9 cellular contexts compared by ENCODE assay signal in the genomic region with DNA sequence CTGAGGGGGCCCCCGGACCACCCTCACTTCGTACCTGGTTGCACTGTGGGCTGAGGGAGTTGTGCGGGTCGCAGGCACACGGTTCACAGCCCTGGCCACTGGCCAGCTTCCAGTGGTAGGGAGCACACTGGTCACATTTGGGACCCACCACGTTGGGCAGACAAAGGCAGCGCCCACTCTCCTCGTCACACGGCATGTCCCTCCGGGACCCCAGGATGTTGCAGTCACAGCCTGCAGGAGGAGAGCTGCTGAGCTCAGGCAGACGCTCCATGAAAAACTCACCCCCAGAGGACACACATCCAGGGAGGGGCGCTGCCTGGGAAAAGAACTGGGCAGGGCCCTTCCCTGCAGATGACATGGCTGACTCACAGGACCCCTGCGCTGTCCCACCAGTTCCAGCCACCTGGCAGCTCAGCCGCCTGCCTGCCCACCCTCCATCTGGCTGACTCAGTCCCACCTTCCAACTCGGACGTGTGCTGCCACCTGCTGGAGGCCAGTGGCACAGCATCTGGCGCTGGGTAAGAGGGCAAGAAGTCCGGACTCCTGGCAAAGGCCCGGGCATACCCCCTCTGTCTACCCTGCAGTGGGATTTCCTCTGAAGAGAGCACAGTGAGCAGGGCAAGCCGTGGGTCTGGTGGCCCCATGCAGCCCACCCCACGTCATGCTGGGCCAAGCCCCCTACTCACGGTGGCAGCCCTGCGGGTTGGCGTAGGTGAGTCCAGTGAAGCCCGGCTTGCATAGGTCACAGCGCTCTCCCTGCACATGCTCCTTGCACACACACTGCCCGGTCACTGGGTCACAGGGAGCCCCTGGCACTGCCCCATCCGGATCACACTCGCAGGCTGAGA. TPM values are rescaled to one million over a fixed set of nuclear protein-coding genes. Genes with fewer than 3 reads are reported as not detected.
DNase-seq lines count a peak whose midpoint lies in the region; ATAC-seq, FAIRE-seq and TF ChIP-seq lines count a peak whose summit lies in the region.
"Had no signal": no experiment of that assay in that cellular context is flagged by ENCODE, and none has a peak within 500 bp of the region (broad histone marks: within the 10 kb centered on the region; RNA-seq: fewer than 3 reads in every experiment).

No MANE protein-coding gene starts in this region.

- H3K9me3 ChIP-seq in PC-9 (ENCODE audit: insufficient read depth, low read depth) (no peaks in the 10 kb centered on the region), fibroblast of lung (ENCODE audit: control insufficient read depth, insufficient read depth, low read depth, low read length) (no peaks in the 10 kb centered on the region), neural cell (ENCODE audit: low read length) (no peaks in the 10 kb centered on the region)

- H3K9ac ChIP-seq in fibroblast of lung (ENCODE audit: insufficient read depth, low read length) (no peak overlapping the region), neural cell (ENCODE audit: low read length) (no peak overlapping the region)

- ATAC-seq in GM21447 (IDR thresholded peaks at IDR 0.05; ENCODE audit: unreplicated experiment): peak; percentile 76
- ATAC-seq in stimulated activated naive CD8-positive, alpha-beta T cell treated with anti-CD3 and anti-CD28 coated beads, Interleukin-15, amount 100 ng/mL, for 72 hours: peak; percentile 80

- no peak for TF ChIP-seq EP300 in Ishikawa (IDR thresholded peaks at IDR 0.05; ENCODE audit: borderline replicate concordance)
- TF ChIP-seq EP300 in neural cell (conservative IDR thresholded peaks at IDR 0.05; ENCODE audit: poor library complexity, severe bottlenecking): no peak

- H3K27me3 ChIP-seq in PC-9 (ENCODE audit: insufficient read depth, low read depth) (no peaks in the 10 kb centered on the region), fibroblast of lung (ENCODE audit: control insufficient read depth, insufficient read depth, low read length) (no peaks in the 10 kb centered on the region), neural cell (ENCODE audit: insufficient read depth, low read depth, low read length) (no peaks in the 10 kb centered on the region)

- H4K20me1 ChIP-seq in PC-9 (ENCODE audit: insufficient read depth) (no peaks in the 10 kb centered on the region), fibroblast of lung (ENCODE audit: control insufficient read depth, extremely low read depth, insufficient read depth, low read length) (no peaks in the 10 kb centered on the region), neural cell (ENCODE audit: insufficient read depth) (no peaks in the 10 kb centered on the region)

- intact Hi-C loops in PC-9 (cut with micrococcal nuclease; ENCODE audit: unreplicated experiment): loop anchor here (1.0 to 2.0 kb wide), 3 partner anchors 51 to 65 kb away; no protein-coding TSS in a partner anchor

- peaks cover 5% of the 10 kb centered on the region for H3K27me3 Mint-ChIP-seq in stimulated activated naive CD8-positive, alpha-beta T cell treated with anti-CD3 and anti-CD28 coated beads, Interleukin-15, amount 100 ng/mL, for 72 hours
- H3K27me3 Mint-ChIP-seq: activated naive CD8-positive, alpha-beta T cell had no signal

- H3K9me2 ChIP-seq in PC-9 (ENCODE audit: insufficient read depth) (no peaks in the 10 kb centered on the region), neural cell (ENCODE audit: insufficient read depth, low read length) (no peaks in the 10 kb centered on the region)

- TF ChIP-seq RAD21 in Ishikawa (IDR thresholded peaks at IDR 0.05; ENCODE audit: low read depth): peak; percentile 71
- TF ChIP-seq RAD21 in neural cell (conservative IDR thresholded peaks at IDR 0.05): peak; percentile 92

- H3K4me1 Mint-ChIP-seq in stimulated activated naive CD8-positive, alpha-beta T cell treated with anti-CD3 and anti-CD28 coated beads, Interleukin-15, amount 100 ng/mL, for 72 hours: peaks cover 8% of the 10 kb centered on the region

- H3F3A ChIP-seq in PC-9 (ENCODE audit: insufficient read depth, low read depth) (peaks cover 11% of the 10 kb centered on the region; the same call in 1 of the 2 replicates), neural cell (ENCODE audit: insufficient read depth, low read length, poor library complexity, severe bottlenecking) (no peaks in the 10 kb centered on the region)

- CTCF ChIA-PET in PC-9 (lab: Charles Lee): interaction anchor here (0.6 to 0.7 kb wide), 3 partner anchors 25 to 77 kb away, joined by 3 read pairs; partner anchors contain the start of gene HSD11B1

- no peak overlapping the region for H3K27ac Mint-ChIP-seq in stimulated activated naive CD8-positive, alpha-beta T cell treated with anti-CD3 and anti-CD28 coated beads, Interleukin-15, amount 100 ng/mL, for 72 hours
- H3K27ac Mint-ChIP-seq: activated naive CD8-positive, alpha-beta T cell had no signal

- DNase-seq in D721Med (ENCODE audit: insufficient read length, low spot score): peak; percentile 64
- DNase-seq in PC-9: peak; percentile 45 to 53
- peak; percentile 91 to 95 for DNase-seq in activated T-cell treated with anti-CD3 and anti-CD28 coated beads, Interleukin-2, amount 50 U/mL, for 48 hours
- peak; percentile 61 to 70 for DNase-seq in fibroblast of lung (ENCODE audit: low read depth in 2 of 2)
- peak; percentile 82 to 85 for DNase-seq in stimulated activated naive CD8-positive, alpha-beta T cell treated with anti-CD3 and anti-CD28 coated beads, Interleukin-15, amount 100 ng/mL, for 72 hours

- H3K79me2 ChIP-seq in PC-9 (ENCODE audit: low read depth) (no peaks in the 10 kb centered on the region), fibroblast of lung (ENCODE audit: control insufficient read depth, insufficient read depth, low read length) (no peaks in the 10 kb centered on the region), neural cell (replicated peaks; ENCODE audit: insufficient read depth, low read length) (no peaks in the 10 kb centered on the region)

- H3K36me3 ChIP-seq in PC-9 (ENCODE audit: low read depth) (0 out of 2 replicates have a peak, but pooled peaks cover 10% of the 10 kb centered on the region), fibroblast of lung (ENCODE audit: control insufficient read depth, insufficient read depth, low read length) (no peaks in the 10 kb centered on the region), neural cell (ENCODE audit: insufficient read depth, low read length) (no peaks in the 10 kb centered on the region)

- H3K9me3 Mint-ChIP-seq in stimulated activated naive CD8-positive, alpha-beta T cell treated with anti-CD3 and anti-CD28 coated beads, Interleukin-15, amount 100 ng/mL, for 72 hours: no peaks in the 10 kb centered on the region

- H3K4me3 ChIP-seq in PC-9: no peak overlapping the region
- H3K4me3 ChIP-seq in fibroblast of lung (replicated peaks in 1 of 4; ENCODE audit: control extremely low read depth in 1 of 4, insufficient read depth in 1 of 4, low read depth in 3 of 4, low read length in 4 of 4): no peak overlapping the region
- H3K4me3 ChIP-seq in neural cell (ENCODE audit: low read length): no peak overlapping the region

- BruUV-seq in PC-9 (replicated peaks; lab: Mats Ljungman, UMichigan): no TSS peak

- peak; percentile 100 for TF ChIP-seq CTCF in D721Med (IDR thresholded peaks at IDR 0.05; ENCODE audit: insufficient read depth, missing control alignments)
- peak; percentile 93 for TF ChIP-seq CTCF in PC-9 (conservative IDR thresholded peaks at IDR 0.05)
- TF ChIP-seq CTCF in fibroblast of lung (conservative IDR thresholded peaks at IDR 0.05 in 1 of 2, IDR thresholded peaks at IDR 0.05 in 1 of 2; ENCODE audit: low read depth in 1 of 2, low read length in 2 of 2): peak; percentile 94 to 98
- TF ChIP-seq CTCF in neural cell (IDR thresholded peaks at IDR 0.05; ENCODE audit: poor library complexity, severe bottlenecking): peak; percentile 97

- POLR2A ChIA-PET in PC-9 (lab: Charles Lee; ENCODE audit: unreplicated experiment): no interaction called here

- H3K4me1 ChIP-seq in PC-9 (replicated peaks; ENCODE audit: insufficient read depth) (no peaks in the 10 kb centered on the region), fibroblast of lung (ENCODE audit: control insufficient read depth, extremely low read depth, insufficient read depth, low read length) (no peaks in the 10 kb centered on the region)

- FAIRE-seq in D721Med (lab: Jason Lieb, UNC): no peak

- no peak overlapping the region for H3K4me2 ChIP-seq in PC-9
- no peak overlapping the region for H3K4me2 ChIP-seq in fibroblast of lung (ENCODE audit: extremely low read depth, insufficient read depth, low read length)
- no peak overlapping the region for H3K4me2 ChIP-seq in neural cell (ENCODE audit: low read length)

- H2AFZ ChIP-seq in PC-9 (no peak overlapping the region), fibroblast of lung (ENCODE audit: low read length) (no peak overlapping the region), neural cell (ENCODE audit: low read depth, low read length) (no peak overlapping the region)

- H3K27ac ChIP-seq in PC-9: no peak overlapping the region
- H3K27ac ChIP-seq in fibroblast of lung (ENCODE audit: insufficient read depth, low read length): no peak overlapping the region
- no peak overlapping the region for H3K27ac ChIP-seq in neural cell (ENCODE audit: low read length)

- H3K4me3 Mint-ChIP-seq in stimulated activated naive CD8-positive, alpha-beta T cell treated with anti-CD3 and anti-CD28 coated beads, Interleukin-15, amount 100 ng/mL, for 72 hours: no peak overlapping the region
- H3K4me3 Mint-ChIP-seq: activated naive CD8-positive, alpha-beta T cell had no signal

RNA-seq across cellular contexts. Expression of gene LAMB3, which starts 24.7 kb away (rescaled TPM):
- total RNA-seq in PC-9 (2021): 90.0 and 142 TPM in 2 replicates
- 12.1 and 23.3 TPM in 2 replicates for total RNA-seq in fibroblast of lung
- 4.1 and 5.5 TPM in 2 replicates for polyA plus RNA-seq in fibroblast of lung
- polyA plus RNA-seq in fibroblast of lung (2012): 6.4 and 8.1 TPM in 2 replicates
- polyA minus RNA-seq in fibroblast of lung (ENCODE audit: low replicate concordance): 13.9 and 18.9 TPM in 2 replicates
- 4.6 and 5.8 TPM in 2 replicates for polyA plus RNA-seq in neural cell
- 2.5 and 4.1 TPM in 2 replicates for polyA minus RNA-seq in neural cell

RNA-seq across cellular contexts. Expression of gene CAMK1G, which starts 44.1 kb away (rescaled TPM):
- not detected in 2 replicates for total RNA-seq in PC-9 (2021)
- total RNA-seq in fibroblast of lung: 0.77 and 1.7 TPM in 2 replicates
- polyA plus RNA-seq in fibroblast of lung: 0.96 and 3.0 TPM in 2 replicates
- polyA plus RNA-seq in fibroblast of lung (2012): 0.34 and 1.5 TPM in 2 replicates
- polyA minus RNA-seq in fibroblast of lung (ENCODE audit: low replicate concordance): 0.16 and 2.4 TPM in 2 replicates
- polyA plus RNA-seq in neural cell: 3.0 and 6.1 TPM in 2 replicates
- 6.6 and 8.0 TPM in 2 replicates for polyA minus RNA-seq in neural cell

RNA-seq across cellular contexts. Expression of gene G0S2, which starts 47.6 kb away (rescaled TPM):
- total RNA-seq in PC-9 (2021) (2.4 and 4.9 TPM in 2 replicates), fibroblast of lung (79.1 and 180 TPM in 2 replicates)
- polyA plus RNA-seq in fibroblast of lung (3.9 and 11.0 TPM in 2 replicates), neural cell (0.33 TPM in 1 of 2 replicates, not detected in the other)
- 7.1 and 18.0 TPM in 2 replicates for polyA plus RNA-seq in fibroblast of lung (2012)
- polyA minus RNA-seq in fibroblast of lung (ENCODE audit: low replicate concordance) (0.67 and 0.85 TPM in 2 replicates), neural cell (0.81 TPM in 1 of 2 replicates, not detected in the other)

Comparison
In these comparisons a context has a peak if more than half of its experiments do, and no peak if none do; other contexts are left out.
1. RNA of gene G0S2, which starts 47.6 kb away (total RNA-seq): 79.1 to 180 TPM in fibroblast of lung; 2.4 to 4.9 TPM in PC-9; every median in the first group is over 10 times any median in the second.
2. Peak in every context shown above with its lines, with median percentiles within 50 percentile points of each other: DNase-seq and CTCF ChIP-seq.